Comparison of ENCODE assay signal across 17 cellular contexts in the genomic region with DNA sequence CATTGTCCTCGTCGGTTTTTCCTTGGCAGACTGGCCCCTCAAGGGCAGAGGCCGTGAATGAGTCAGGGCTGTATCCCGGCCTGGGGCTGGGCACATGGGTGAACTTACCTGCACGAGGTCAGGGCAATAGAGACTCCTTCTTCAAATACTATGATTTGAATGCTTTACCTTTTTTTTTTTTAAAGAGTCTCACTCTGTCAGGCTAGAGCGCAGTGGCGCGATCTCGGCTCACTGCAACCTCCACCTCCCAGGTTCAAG. TPM values are rescaled to one million over a fixed set of nuclear protein-coding genes. Genes with fewer than 3 reads are reported as not detected.
DNase-seq lines count a peak whose midpoint lies in the region; ATAC-seq, FAIRE-seq and TF ChIP-seq lines count a peak whose summit lies in the region.
"Had no signal": no experiment of that assay in that cellular context is flagged by ENCODE, and none has a peak within 500 bp of the region (broad histone marks: within the 10 kb centered on the region; RNA-seq: fewer than 3 reads in every experiment).

No MANE protein-coding gene starts in this region.

- peak overlapping the region; percentile 94 for H3K4me2 ChIP-seq in MM.1S (ENCODE audit: low read depth, low read length)
- peak overlapping the region; percentile 75 for H3K4me2 ChIP-seq in GM12878 (ENCODE audit: control insufficient read depth, insufficient read depth)
- H3K4me2 ChIP-seq: neural progenitor cell had no signal

- H3K4me3 ChIP-seq in MM.1S (ENCODE audit: low read length) = 0 out of 2 replicates have a peak overlapping the region, but pooled peaks have one; percentile 1
- H3K4me3 ChIP-seq in GM12878 = peak overlapping the region; percentile 98
- peak overlapping the region in 1 of 4 donors; percentile 4 for H3K4me3 ChIP-seq in stomach
- H3K4me3 ChIP-seq: lung, neural progenitor cell had no signal

- no peak for TF ChIP-seq POLR2A in GM12878 (IDR thresholded peaks at IDR 0.05; ENCODE audit: low read depth, low read length)
- TF ChIP-seq POLR2A in stomach (IDR thresholded peaks at IDR 0.05) = no peak

- peaks cover 67% of the 10 kb centered on the region for H3K36me3 Mint-ChIP-seq in activated T-cell treated with anti-CD3 and anti-CD28 coated beads, Interleukin-2, amount 50 U/mL, for 24 hours (ENCODE audit: low read depth)
- H3K36me3 Mint-ChIP-seq: neural progenitor cell had no signal

- peak overlapping the region; percentile 94 for H3K4me3 Mint-ChIP-seq in activated T-cell treated with anti-CD3 and anti-CD28 coated beads, Interleukin-2, amount 50 U/mL, for 24 hours
- H3K4me3 Mint-ChIP-seq: endodermal cell, neural progenitor cell had no signal

- H3K9ac ChIP-seq in MM.1S (ENCODE audit: low read length) = peak overlapping the region; percentile 73; the same call in 1 of the 2 replicates
- peak overlapping the region; percentile 97 for H3K9ac ChIP-seq in GM12878 (ENCODE audit: control insufficient read depth, insufficient read depth, low read length)
- H3K9ac ChIP-seq: neural progenitor cell had no signal

- TF ChIP-seq CTCF in MM.1S (IDR thresholded peaks at IDR 0.05; ENCODE audit: low read length) (no peak), GM12878 (IDR thresholded peaks at IDR 0.05 in 2 of 3, conservative IDR thresholded peaks at IDR 0.05 in 1 of 3; ENCODE audit: control insufficient read depth in 2 of 3, extremely low read depth in 1 of 3, insufficient read depth in 1 of 3, low read depth in 3 of 3, low read length in 3 of 3) (no peak), stomach (IDR thresholded peaks at IDR 0.05) (no peak)

- POLR2A ChIA-PET in GM12878 (lab: Charles Lee) = interaction anchor here (0.7 to 22.5 kb wide), 10 partner anchors 6 to 34 kb away, joined by 3 to 741 read pairs (median 4); a partner anchor contains a TSS

- no peaks in the 10 kb centered on the region for H3K9me3 ChIP-seq in MM.1S (replicated peaks; ENCODE audit: insufficient read depth, low read length)
- no peaks in the 10 kb centered on the region for H3K9me3 ChIP-seq in GM12878 (replicated peaks; ENCODE audit: control insufficient read depth, insufficient read depth, low read length)
- H3K9me3 ChIP-seq in stomach = no peaks in the 10 kb centered on the region
- H3K9me3 ChIP-seq: right atrium auricular region had no signal

- ATAC-seq in GM12878 (no peak), HG03460 (IDR thresholded peaks at IDR 0.05; ENCODE audit: unreplicated experiment) (no peak)

- H3K27ac Mint-ChIP-seq in activated T-cell treated with anti-CD3 and anti-CD28 coated beads, Interleukin-2, amount 50 U/mL, for 24 hours = peak overlapping the region; percentile 98
- H3K27ac Mint-ChIP-seq: endodermal cell, neural progenitor cell had no signal

- SMC1A ChIA-PET in GM12878 (lab: Charles Lee; ENCODE audit: uncharacterized antibody, unreplicated experiment) = interaction anchor here (15.9 to 24.8 kb wide), 4 partner anchors 5 to 28 kb away, joined by 248 to 556 read pairs (median 440); a partner anchor contains a TSS

- H3K4me1 Mint-ChIP-seq in activated T-cell treated with anti-CD3 and anti-CD28 coated beads, Interleukin-2, amount 50 U/mL, for 24 hours (ENCODE audit: low read depth) = peaks cover 93% of the 10 kb centered on the region

- no peak for TF ChIP-seq EP300 in GM12878 (IDR thresholded peaks at IDR 0.05; ENCODE audit: borderline replicate concordance in 1 of 2, control insufficient read depth in 1 of 2, low read depth in 2 of 2, low read length in 2 of 2)
- TF ChIP-seq EP300 in stomach (IDR thresholded peaks at IDR 0.05) = no peak

- H3F3A ChIP-seq in MM.1S (ENCODE audit: insufficient read depth, low read length) = peaks cover 99% of the 10 kb centered on the region

- no peaks in the 10 kb centered on the region for H3K27me3 ChIP-seq in MM.1S (replicated peaks; ENCODE audit: insufficient read depth, low read length)
- H3K27me3 ChIP-seq in GM12878 (replicated peaks in 1 of 2; ENCODE audit: control insufficient read depth in 2 of 2, insufficient read depth in 2 of 2, low read length in 1 of 2) = no peaks in the 10 kb centered on the region
- peaks cover 0 to 10% (median 0%) of the 10 kb centered on the region in 3 donors for H3K27me3 ChIP-seq in stomach
- H3K27me3 ChIP-seq: neural progenitor cell, right atrium auricular region had no signal

- peaks cover 64% of the 10 kb centered on the region for H3K4me1 ChIP-seq in MM.1S (ENCODE audit: low read length)
- H3K4me1 ChIP-seq in GM12878 (ENCODE audit: control insufficient read depth, insufficient read depth, low read length) = peaks cover 51% of the 10 kb centered on the region
- H3K4me1 ChIP-seq in stomach = peaks cover 5 to 54% (median 27%) of the 10 kb centered on the region in 4 donors
- H3K4me1 ChIP-seq: neural progenitor cell, right atrium auricular region had no signal

- in situ Hi-C loops in GM12878 (cut with MboI) = loop anchor here (10.0 kb wide), 1 partner anchor 1182 kb away; a partner anchor contains a TSS

- H3K79me2 ChIP-seq in MM.1S (ENCODE audit: low read length) = peaks cover 99% of the 10 kb centered on the region
- peaks cover 100% of the 10 kb centered on the region for H3K79me2 ChIP-seq in GM12878 (ENCODE audit: control insufficient read depth, insufficient read depth, low read length)

- H3K27ac ChIP-seq in MM.1S (ENCODE audit: low read length) (peak overlapping the region; percentile 98), GM12878 (ENCODE audit: control insufficient read depth, insufficient read depth) (peak overlapping the region; percentile 93), stomach (peak overlapping the region in 3 of 5 donors; percentile 42 to 90 (median 90))
- H3K27ac ChIP-seq: neural progenitor cell, right atrium auricular region, VCaP had no signal

- H3K9me2 ChIP-seq in MM.1S (replicated peaks; ENCODE audit: insufficient read depth, low read length) = no peaks in the 10 kb centered on the region

- H3K36me3 ChIP-seq in MM.1S (replicated peaks; ENCODE audit: insufficient read depth, low read length) = no peaks in the 10 kb centered on the region; the same call in 1 of the 2 replicates
- peaks cover 6 to 9% of the 10 kb centered on the region in 2 experiments for H3K36me3 ChIP-seq in GM12878 (ENCODE audit: control insufficient read depth in 2 of 2, insufficient read depth in 2 of 2, low read length in 1 of 2)
- H3K36me3 ChIP-seq in stomach = no peaks in the 10 kb centered on the region
- H3K36me3 ChIP-seq: neural progenitor cell, right atrium auricular region had no signal

- H2AFZ ChIP-seq in MM.1S (ENCODE audit: low read length) = no peak overlapping the region
- H2AFZ ChIP-seq in GM12878 (ENCODE audit: control insufficient read depth, low read depth, low read length) = no peak overlapping the region
- H2AFZ ChIP-seq: neural progenitor cell had no signal

- intact Hi-C loops in GM12878 (cut with micrococcal nuclease; ENCODE audit: unreplicated experiment) = no loop called here
- intact Hi-C loops in stomach (cut with DNase I; ENCODE audit: low total_unique reads) = no loop called here

- no peak for FAIRE-seq in GM12878 (lab: Jason Lieb, UNC)

- no peak for DNase-seq in activated T-cell treated with anti-CD3 and anti-CD28 coated beads, Interleukin-2, amount 50 U/mL, for 24 hours
- DNase-seq in activated T-cell treated with anti-CD3 and anti-CD28 coated beads, Interleukin-2, amount 50 U/mL, for 1 hour = no peak
- DNase-seq in MM.1S (no peak), GM12878 (ENCODE audit: low read depth, low spot score) (no peak), stomach (no peak), hepatic stellate cell (ENCODE audit: low spot score) (no peak), ureter (ENCODE audit: low spot score) (no peak)
- DNase-seq: ACHN; endodermal cell; NK-92 treated with Interleukin-12 subunit alpha and Interleukin-12 subunit beta, amount 100 ng/mL, for 24 hours; stimulated activated CD4-positive, alpha-beta T cell treated with anti-CD3 and anti-CD28 coated beads, Interleukin-2, amount 100 ng/mL, for 48 hours had no signal

- H4K20me1 ChIP-seq in MM.1S (ENCODE audit: insufficient read depth, low read length) = no peaks in the 10 kb centered on the region
- H4K20me1 ChIP-seq in GM12878 (ENCODE audit: control insufficient read depth, insufficient read depth) = no peaks in the 10 kb centered on the region

- no peak for TF ChIP-seq RAD21 in GM12878 (IDR thresholded peaks at IDR 0.05; ENCODE audit: insufficient read depth, low read depth, low read length)

- RAD21 ChIA-PET in GM12878 (lab: Charles Lee; ENCODE audit: unreplicated experiment) = interaction anchor here (0.8 to 17.1 kb wide), 10 partner anchors 5 to 32 kb away, joined by 3 to 462 read pairs (median 6); a partner anchor contains a TSS

- 10% methylated on average over 9 of the region's 9 CpGs for WGBS in GM12878 (ENCODE audit: insufficient coverage, insufficient replicate concordance, low lambda C conversion rate, missing lambda C conversion rate)
- WGBS in stomach, 5 donors = 47 to 67% (median 59%) methylated on average over 9 of the region's 9 CpGs

- H3K9me3 Mint-ChIP-seq in activated T-cell treated with anti-CD3 and anti-CD28 coated beads, Interleukin-2, amount 50 U/mL, for 24 hours = no peaks in the 10 kb centered on the region
- H3K9me3 Mint-ChIP-seq: endodermal cell, neural progenitor cell had no signal

- BruUV-seq in GM12878 (replicated peaks; lab: Mats Ljungman, UMichigan) = no TSS peak

- H3K27me3 Mint-ChIP-seq in activated T-cell treated with anti-CD3 and anti-CD28 coated beads, Interleukin-2, amount 50 U/mL, for 24 hours = no peaks in the 10 kb centered on the region

- CTCF ChIA-PET in GM12878 (lab: Yijun Ruan, JAX) = interaction anchor here (1.2 to 16.5 kb wide), 8 partner anchors 8 to 158 kb away, joined by 3 to 161 read pairs (median 18); no protein-coding TSS in a partner anchor

RNA-seq across cellular contexts. Expression of a gene that starts 5.0 kb away (rescaled TPM):
- total RNA-seq in GM12878 (2013; cell fraction: nucleolus; rRNA removed) = 345 and 349 TPM in 2 replicates
- total RNA-seq in GM12878 (2014; rRNA removed) (360 and 370 TPM in 2 replicates), GM12878 (2014; rRNA removed; fragmentation: Illumina TruSeq; extraction: Trizol) (423 and 431 TPM in 2 replicates), GM12878 (2021) (740 and 758 TPM in 2 replicates), stomach (10 to 100 TPM in 4 of 5 donors, 1 to 10 TPM in 1; 4.6 to 48.4 (median 29.6) TPM), ureter (34.2 TPM)
- polyA plus RNA-seq in GM12878 (2011; ENCODE audit: low read depth) = 582 TPM
- polyA plus RNA-seq in GM12878 (2011; rRNA removed) (411 and 682 TPM in 2 replicates), GM12878 (2014; fragmentation: Illumina TruSeq; extraction: Trizol) (972 and 1,013 TPM in 2 replicates), GM12878 (2014; fragmentation: Nextera tagmentation; extraction: Ambion mirVana) (10 to 100 TPM; 24.1 to 48.8 TPM), GM12878 (2014; rRNA removed) (675 and 692 TPM in 2 replicates), GM12878 (2016; fragmentation: Nextera tagmentation; extraction: Ambion mirVana) (1,000 to 10,000 TPM in 1 of 2 experiments, 100 to 1,000 TPM in 1; 977 to 1,034 TPM), stomach (10 to 100 TPM; 33.1 to 39.9 (median 37.6) TPM)
- 985 and 1,156 TPM in 2 replicates for polyA plus RNA-seq in GM12878 (2011; cell fraction: cytosol; rRNA removed)
- polyA plus RNA-seq in GM12878 (2011; cell fraction: nucleus; rRNA removed) = 492 and 615 TPM in 2 replicates
- 791 and 943 TPM in 2 replicates for polyA plus RNA-seq in GM12878 (2012)
- polyA minus RNA-seq in GM12878 (2011; rRNA and poly(A)+ RNA removed) = 1,330 and 1,556 TPM in 2 replicates
- 364 and 402 TPM in 2 replicates for polyA minus RNA-seq in GM12878 (2011; cell fraction: cytosol; rRNA and poly(A)+ RNA removed)
- polyA minus RNA-seq in GM12878 (2011; cell fraction: nucleus; rRNA and poly(A)+ RNA removed) = 131 and 171 TPM in 2 replicates
- total RNA-seq: endodermal cell, fibroblast of villous mesenchyme had no signal

RNA-seq across cellular contexts. Expression of a gene that starts 29.2 kb away (rescaled TPM):
- 0.51 and 1.9 TPM in 2 replicates for total RNA-seq in GM12878 (2013; cell fraction: nucleolus; rRNA removed)
- total RNA-seq in GM12878 (2014; rRNA removed) (0.11 and 0.27 TPM in 2 replicates), GM12878 (2014; rRNA removed; fragmentation: Illumina TruSeq; extraction: Trizol) (0.04 TPM in 1 of 2 replicates, not detected in the other), GM12878 (2021) (0.21 and 0.24 TPM in 2 replicates), stomach (1 to 10 TPM in 1 of 5 donors, not detected in 4; 1.7 TPM), ureter (not detected)
- 0.31 TPM for polyA plus RNA-seq in GM12878 (2011; ENCODE audit: low read depth)
- polyA plus RNA-seq in GM12878 (2011; rRNA removed) (0.36 and 0.50 TPM in 2 replicates), GM12878 (2014; fragmentation: Illumina TruSeq; extraction: Trizol) (0.07 and 0.11 TPM in 2 replicates), GM12878 (2014; fragmentation: Nextera tagmentation; extraction: Ambion mirVana) (under 1 TPM in 1 of 2 experiments, not detected in 1; 0.07 TPM), GM12878 (2014; rRNA removed) (0.10 and 0.46 TPM in 2 replicates), GM12878 (2016; fragmentation: Nextera tagmentation; extraction: Ambion mirVana) (under 1 TPM; 0.09 to 0.44 TPM), stomach (not detected)
- 0.67 and 0.77 TPM in 2 replicates for polyA plus RNA-seq in GM12878 (2011; cell fraction: cytosol; rRNA removed)
- 1.5 and 2.1 TPM in 2 replicates for polyA plus RNA-seq in GM12878 (2011; cell fraction: nucleus; rRNA removed)
- polyA plus RNA-seq in GM12878 (2012) = 0.48 and 0.60 TPM in 2 replicates
- 0.22 and 0.72 TPM in 2 replicates for polyA minus RNA-seq in GM12878 (2011; rRNA and poly(A)+ RNA removed)
- not detected in 2 replicates for polyA minus RNA-seq in GM12878 (2011; cell fraction: cytosol; rRNA and poly(A)+ RNA removed)
- polyA minus RNA-seq in GM12878 (2011; cell fraction: nucleus; rRNA and poly(A)+ RNA removed) = 0.67 and 1.3 TPM in 2 replicates
- total RNA-seq: endodermal cell, fibroblast of villous mesenchyme, right atrium auricular region had no signal
